8 cellular contexts compared by ENCODE assay signal in genomic region chr5:140372971-140373487, GRCh38. TPM values are rescaled to one million over a fixed set of nuclear protein-coding genes. Genes with fewer than 3 reads are reported as not detected.
DNase-seq lines count a peak whose midpoint lies in the region; ATAC-seq and TF ChIP-seq lines count a peak whose summit lies in the region.

No MANE protein-coding gene starts in this region.

- 0% methylated on average over 2 of the region's 2 CpGs for WGBS in body of pancreas, 2 donors

- H3K36me3 ChIP-seq in body of pancreas (replicated peaks in 1 of 2; ENCODE audit: insufficient read depth in 1 of 2, low read depth in 2 of 2) = no peaks in the 10 kb centered on the region

- peak; percentile 91 for ATAC-seq in body of pancreas
- ATAC-seq in sciatic nerve = peak; percentile 91

- no peaks in the 10 kb centered on the region for H3K9me3 ChIP-seq in body of pancreas

- H3K4me1 ChIP-seq in body of pancreas = peaks cover 8% of the 10 kb centered on the region

- no peak for TF ChIP-seq POLR2A in body of pancreas (IDR thresholded peaks at IDR 0.05)

- no peak overlapping the region for H3K4me3 ChIP-seq in LNCaP clone FGC (ENCODE audit: low read depth, low read length)
- no peak overlapping the region for H3K4me3 ChIP-seq in body of pancreas

- DNase-seq in SIG-M5 treated with dmso at 0.1 percent for 504 hours (lab: John Stamatoyannopoulos, UW; ENCODE audit: unreplicated experiment) (peak; percentile 14), SIG-M5 (lab: John Stamatoyannopoulos, UW) (no peak), LNCaP clone FGC (ENCODE audit: low read depth) (peak; percentile 32), SKM-1 (lab: John Stamatoyannopoulos, UW; ENCODE audit: unreplicated experiment) (peak; percentile 29), body of pancreas (peak; percentile 72 to 78 (median 76)), iPS DF 4.7 (ENCODE audit: extremely low read depth, low spot score) (peak; percentile 56), sciatic nerve (ENCODE audit: low spot score) (peak; percentile 84), GF-D8 (lab: John Stamatoyannopoulos, UW) (no peak)

- no peaks in the 10 kb centered on the region for H3K27me3 ChIP-seq in body of pancreas

- TF ChIP-seq CTCF in LNCaP clone FGC (IDR thresholded peaks at IDR 0.05; ENCODE audit: control insufficient read depth, extremely low read depth, insufficient read depth) (peak; percentile 91), body of pancreas (IDR thresholded peaks at IDR 0.05) (peak; percentile 62 to 86 (median 72))

- intact Hi-C loops in body of pancreas (cut with DNase I) (loop anchor here (10.0 kb wide), 1 partner anchor 352 kb away; no protein-coding TSS in a partner anchor), sciatic nerve (cut with DNase I) (no loop called here)

- no peak overlapping the region for H3K27ac ChIP-seq in body of pancreas

RNA-seq across cellular contexts. Expression of gene SLC4A9, which starts 13.0 kb away (rescaled TPM):
- total RNA-seq in body of pancreas (not detected), sciatic nerve (0.18 TPM)

RNA-seq across cellular contexts. Expression of gene HBEGF, which starts 26.6 kb away (rescaled TPM):
- total RNA-seq in body of pancreas = 1 to 10 TPM; 3.1 to 7.3 TPM
- 21.1 TPM for total RNA-seq in sciatic nerve

RNA-seq across cellular contexts. Expression of gene ANKHD1, which starts 28.6 kb away (rescaled TPM):
- total RNA-seq in body of pancreas = 100 to 1,000 TPM; 114 to 131 TPM
- 144 TPM for total RNA-seq in sciatic nerve

Comparison
In these comparisons a context has a peak if more than half of its experiments do, and no peak if none do; other contexts are left out.
1. DNase-seq: peak in SIG-M5 treated with dmso at 0.1 percent for 504 hours (single experiment), LNCaP clone FGC (single experiment), SKM-1 (single experiment), body of pancreas (4 of 4), iPS DF 4.7 (single experiment) and sciatic nerve (single experiment); none in SIG-M5 (single experiment) and GF-D8 (single experiment).